ENCODE assay signal across 8 cellular contexts in genomic region chrX:135295944-135296305, GRCh38. TPM values are rescaled to one million over a fixed set of nuclear protein-coding genes. Genes with fewer than 3 reads are reported as not detected.
A peak's percentile ranks its signal among the peaks of the same experiment; 100 is the strongest.
DNase-seq lines count a peak whose midpoint lies in the region; ATAC-seq and TF ChIP-seq lines count a peak whose summit lies in the region.

No MANE protein-coding gene starts in this region.

- BruUV-seq in mammary epithelial cell (replicated peaks; lab: Mats Ljungman, UMichigan), result no TSS peak

- peaks cover 10% of the 10 kb centered on the region for H3K9me3 ChIP-seq in BLaER1
- H3K9me3 ChIP-seq in HUES48 (ENCODE audit: control insufficient read depth, insufficient read depth, low read length), result peaks cover 4% of the 10 kb centered on the region; the same call in 1 of the 2 replicates
- no peaks in the 10 kb centered on the region for H3K9me3 ChIP-seq in mammary epithelial cell (replicated peaks; ENCODE audit: insufficient read depth, low read length)

- no peak for TF ChIP-seq CTCF in foreskin keratinocyte (conservative IDR thresholded peaks at IDR 0.05)
- TF ChIP-seq CTCF in mammary epithelial cell (conservative IDR thresholded peaks at IDR 0.05 in 1 of 2, IDR thresholded peaks at IDR 0.05 in 1 of 2; ENCODE audit: extremely low read depth in 1 of 2, insufficient read depth in 1 of 2, low read depth in 1 of 2, low read length in 2 of 2), result no peak

- no peak overlapping the region for H2AFZ ChIP-seq in mammary epithelial cell (ENCODE audit: low read depth, low read length)

- peak overlapping the region; percentile 62 for H3K4me3 ChIP-seq in BLaER1
- H3K4me3 ChIP-seq in HUES48 (ENCODE audit: low read depth, low read length), result peak overlapping the region; percentile 55
- H3K4me3 ChIP-seq in iPS-11a (ENCODE audit: low read depth, low read length), result peak overlapping the region; percentile 18
- H3K4me3 ChIP-seq in mammary epithelial cell (replicated peaks in 1 of 3; ENCODE audit: insufficient read depth in 1 of 3, low read depth in 2 of 3, low read length in 3 of 3), result no peak overlapping the region

- WGBS in mammary epithelial cell (ENCODE audit: low coverage, missing lambda C conversion rate), result 93% methylated on average over 2 of the region's 10 CpGs

- dilution Hi-C loops in mammary epithelial cell (cut with HindIII; ENCODE audit: low sequenced_read_pairs), result no loop called here

- H3K9ac ChIP-seq in BLaER1 (0 out of 2 replicates have a peak overlapping the region, but pooled peaks have one; percentile 20), HUES48 (ENCODE audit: low read depth, low read length) (no peak overlapping the region), mammary epithelial cell (ENCODE audit: insufficient read depth, low read length) (no peak overlapping the region)

- H4K20me1 ChIP-seq in BLaER1, result peaks cover 6% of the 10 kb centered on the region
- no peaks in the 10 kb centered on the region for H4K20me1 ChIP-seq in mammary epithelial cell (ENCODE audit: insufficient read depth, low read length)

- H3K4me1 ChIP-seq in BLaER1 (peaks cover 5% of the 10 kb centered on the region), HUES48 (ENCODE audit: control insufficient read depth, insufficient read depth, low read length) (peaks cover 13% of the 10 kb centered on the region; the same call in 1 of the 2 replicates), foreskin keratinocyte (no peaks in the 10 kb centered on the region), mammary epithelial cell (ENCODE audit: insufficient read depth, low read length) (no peaks in the 10 kb centered on the region)

- peaks cover 62% of the 10 kb centered on the region for H3K27me3 ChIP-seq in BLaER1
- peaks cover 11% of the 10 kb centered on the region for H3K27me3 ChIP-seq in HUES48 (ENCODE audit: control insufficient read depth, insufficient read depth, low read length)
- no peaks in the 10 kb centered on the region for H3K27me3 ChIP-seq in foreskin keratinocyte
- no peaks in the 10 kb centered on the region for H3K27me3 ChIP-seq in mammary epithelial cell (ENCODE audit: insufficient read depth, low read length)

- in situ Hi-C loops in KBM-7 (cut with MboI; ENCODE audit: low pct_unique_long_range_greater_than_20kb, low sequenced_read_pairs) (no loop called here), mammary epithelial cell (cut with MboI; ENCODE audit: low sequenced_read_pairs in 2 of 2) (no loop called here)

- ATAC-seq in GM19467 (IDR thresholded peaks at IDR 0.05; ENCODE audit: unreplicated experiment) (peak; percentile 33), foreskin keratinocyte (no peak)

- H3K79me2 ChIP-seq in mammary epithelial cell (ENCODE audit: insufficient read depth, low read length), result no peaks in the 10 kb centered on the region

- H3K36me3 ChIP-seq in BLaER1 (peaks cover 13% of the 10 kb centered on the region), HUES48 (ENCODE audit: control insufficient read depth, insufficient read depth, low read length) (no peaks in the 10 kb centered on the region), mammary epithelial cell (ENCODE audit: insufficient read depth, low read length) (no peaks in the 10 kb centered on the region)

- no peak for DNase-seq in KBM-7
- no peak for DNase-seq in NCI-H526 (lab: John Stamatoyannopoulos, UW)
- DNase-seq in foreskin keratinocyte, result no peak
- no peak for DNase-seq in mammary epithelial cell

- intact Hi-C loops in mammary epithelial cell (cut with micrococcal nuclease), result loop anchor here (1.0 kb wide), 1 partner anchor 181 kb away; no protein-coding TSS in a partner anchor

- H3K4me2 ChIP-seq in BLaER1 (peak overlapping the region; percentile 73), mammary epithelial cell (ENCODE audit: insufficient read depth, low read depth, low read length) (no peak overlapping the region)

- CTCF ChIA-PET in mammary epithelial cell (lab: Charles Lee; ENCODE audit: low non-redundant PET), result no interaction called here

- no peak overlapping the region for H3K27ac ChIP-seq in BLaER1
- H3K27ac ChIP-seq in HUES48 (ENCODE audit: low read depth, low read length), result no peak overlapping the region
- no peak overlapping the region for H3K27ac ChIP-seq in foreskin keratinocyte
- H3K27ac ChIP-seq in mammary epithelial cell (ENCODE audit: insufficient read depth, low read depth, low read length), result no peak overlapping the region

RNA-seq across cellular contexts. Expression of gene ETDC, which starts 13.4 kb away (rescaled TPM):
- total RNA-seq in foreskin keratinocyte (not detected in 2 replicates), mammary epithelial cell (not detected)
- polyA plus RNA-seq in foreskin keratinocyte (not detected in 2 replicates), mammary epithelial cell (not detected)
- not detected for polyA minus RNA-seq in mammary epithelial cell

RNA-seq across cellular contexts. Expression of gene ETDA, which starts 44.1 kb away (rescaled TPM):
- total RNA-seq in foreskin keratinocyte (not detected in 2 replicates), mammary epithelial cell (not detected)
- polyA plus RNA-seq in foreskin keratinocyte (not detected in 2 replicates), mammary epithelial cell (not detected)
- not detected for polyA minus RNA-seq in mammary epithelial cell

RNA-seq across cellular contexts. Expression of gene ZNF75D, which starts 48.0 kb away (rescaled TPM):
- total RNA-seq in foreskin keratinocyte (3.8 and 4.1 TPM in 2 replicates), mammary epithelial cell (1 to 10 TPM; 5.6 to 6.7 TPM)
- polyA plus RNA-seq in foreskin keratinocyte (2.0 and 2.1 TPM in 2 replicates), mammary epithelial cell (2.3 TPM)
- 1.4 TPM for polyA minus RNA-seq in mammary epithelial cell

RNA-seq across cellular contexts. Expression of gene ZNF449, which starts 48.7 kb away (rescaled TPM):
- total RNA-seq in foreskin keratinocyte, result 5.1 and 5.5 TPM in 2 replicates
- 1.2 and 1.7 TPM in 2 replicates for polyA plus RNA-seq in foreskin keratinocyte
- 1 to 10 TPM; 7.8 to 9.7 TPM for total RNA-seq in mammary epithelial cell
- polyA plus RNA-seq in mammary epithelial cell, result 1.6 TPM
- 2.1 TPM for polyA minus RNA-seq in mammary epithelial cell

Comparison
In these comparisons a context has a peak if more than half of its experiments do, and no peak if none do; other contexts are left out.
1. H3K4me3 ChIP-seq: peak in BLaER1 (single experiment), HUES48 (single experiment) and iPS-11a (single experiment); none in mammary epithelial cell (0 of 3).